Comparison of ENCODE assay signal across 8 cellular contexts in the genomic region with DNA sequence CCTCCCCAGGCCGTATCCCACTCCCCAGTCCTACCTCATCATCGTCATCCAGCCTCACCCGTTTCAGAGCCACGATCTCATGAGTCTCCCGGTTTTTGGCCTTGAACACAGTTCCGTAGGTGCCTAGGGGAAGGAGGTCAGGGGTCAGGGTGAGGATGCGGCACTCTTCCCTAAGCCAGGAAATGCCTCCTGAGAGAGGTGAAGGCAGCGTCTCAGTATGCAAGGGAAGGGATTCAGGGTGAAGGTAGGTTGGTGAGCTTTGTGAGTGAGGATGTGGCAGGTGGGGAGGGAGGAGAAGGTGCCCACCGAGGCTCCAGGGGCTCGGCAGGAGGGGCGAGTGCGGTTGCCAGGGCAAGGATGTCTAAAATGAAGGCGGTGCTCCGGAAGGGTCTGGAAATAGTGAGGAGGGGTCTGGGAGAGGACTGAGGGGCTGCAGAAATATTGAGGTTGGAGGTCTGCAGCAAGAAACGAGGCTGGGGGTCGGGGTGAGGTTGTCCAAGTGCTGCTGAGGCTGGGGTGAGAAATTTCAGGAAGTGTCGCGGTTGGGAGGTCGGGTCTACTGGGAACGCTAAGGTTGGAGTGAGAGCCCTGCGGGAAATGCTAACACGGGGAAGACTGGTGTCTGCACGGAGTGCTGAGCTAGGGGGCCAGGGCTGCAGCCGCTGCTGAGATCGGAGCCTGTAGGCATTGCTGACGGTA. TPM values are rescaled to one million over a fixed set of nuclear protein-coding genes. Genes with fewer than 3 reads are reported as not detected.
DNase-seq lines count a peak whose midpoint lies in the region; ATAC-seq and TF ChIP-seq lines count a peak whose summit lies in the region.

No MANE protein-coding gene starts in this region.

- no peaks in the 10 kb centered on the region for H3K9me3 ChIP-seq in ascending aorta
- no peaks in the 10 kb centered on the region for H3K9me3 ChIP-seq in uterus

- H3K4me1 ChIP-seq in ascending aorta (peaks cover 17 to 34% of the 10 kb centered on the region in 2 donors), uterus (peaks cover 0 to 28% of the 10 kb centered on the region in 2 donors)

- H3K36me3 Mint-ChIP-seq in Calu3 (ENCODE audit: insufficient read depth, unreplicated experiment): peaks cover 60% of the 10 kb centered on the region

- intact Hi-C loops in Calu3 (cut with micrococcal nuclease; ENCODE audit: unreplicated experiment): no loop called here
- intact Hi-C loops in ascending aorta (cut with DNase I): loop anchor here (2.0 kb wide), 1 partner anchor 18 kb away; no protein-coding TSS in a partner anchor
- intact Hi-C loops in lower leg skin (cut with DNase I; ENCODE audit: low total_unique reads): no loop called here
- intact Hi-C loops in uterus (cut with DNase I; ENCODE audit: low total_unique reads): no loop called here

- H3K27me3 ChIP-seq in ascending aorta (no peaks in the 10 kb centered on the region), uterus (no peaks in the 10 kb centered on the region)

- peaks cover 33% of the 10 kb centered on the region for H3K4me1 Mint-ChIP-seq in Calu3 (ENCODE audit: low read depth, unreplicated experiment)

- H3K36me3 ChIP-seq in ascending aorta (no peaks in the 10 kb centered on the region), uterus (no peaks in the 10 kb centered on the region)

- WGBS in lower leg skin, 2 donors: 10 to 12% methylated on average over 26 of the region's 26 CpGs

- H3K9me3 Mint-ChIP-seq in Calu3 (ENCODE audit: low read depth, unreplicated experiment): no peaks in the 10 kb centered on the region

- TF ChIP-seq POLR2A in lower leg skin (IDR thresholded peaks at IDR 0.05): no peak
- TF ChIP-seq POLR2A in uterus (IDR thresholded peaks at IDR 0.05): no peak

- no TSS peak for BruUV-seq in Calu3 (replicated peaks; lab: Mats Ljungman, UMichigan)

- H3K27ac ChIP-seq in ascending aorta (no peak overlapping the region), uterus (peak overlapping the region in 1 of 2 donors; percentile 99)

- TF ChIP-seq CTCF in Calu3 (IDR thresholded peaks at IDR 0.05; ENCODE audit: unreplicated experiment) (no peak), ascending aorta (IDR thresholded peaks at IDR 0.05) (no peak), lower leg skin (IDR thresholded peaks at IDR 0.05) (no peak), uterus (IDR thresholded peaks at IDR 0.05) (no peak)

- H3K27ac Mint-ChIP-seq in Calu3 (ENCODE audit: unreplicated experiment): peak overlapping the region; percentile 67

- ATAC-seq in GM21423 (IDR thresholded peaks at IDR 0.05; ENCODE audit: unreplicated experiment): peak; percentile 5
- peak; percentile 2 for ATAC-seq in HG03571 (IDR thresholded peaks at IDR 0.05; ENCODE audit: unreplicated experiment)

- DNase-seq in Calu3 (no peak), ascending aorta (ENCODE audit: low spot score in 2 of 2) (no peak), lower leg skin (ENCODE audit: low spot score in 2 of 2) (no peak), uterus (peak in 1 of 2 donors; percentile 39), retina (no peak), middle frontal gyrus (ENCODE audit: extremely low spot score, low spot score) (no peak)

- H3K4me3 Mint-ChIP-seq in Calu3 (ENCODE audit: low read depth, unreplicated experiment): peak overlapping the region; percentile 94

- CTCF ChIA-PET in Calu3 (lab: Charles Lee): interaction anchor here (2.0 kb wide), 1 partner anchor 29 kb away, joined by 13 read pairs; a partner anchor contains a TSS

- peak overlapping the region; percentile 52 to 92 for H3K4me3 ChIP-seq in ascending aorta
- H3K4me3 ChIP-seq in lower leg skin (ENCODE audit: low read depth, poor library complexity, severe bottlenecking): peak overlapping the region; percentile 37
- H3K4me3 ChIP-seq in uterus: peak overlapping the region; percentile 58 to 82

- H3K27me3 Mint-ChIP-seq in Calu3 (ENCODE audit: unreplicated experiment): no peaks in the 10 kb centered on the region

RNA-seq across cellular contexts. Expression of a gene that starts 0.5 kb away (rescaled TPM):
- total RNA-seq in Calu3 (2022) (23.5 and 24.6 TPM in 2 replicates), ascending aorta (15.8 TPM), lower leg skin (10 to 100 TPM in 1 of 4 donors, 1 to 10 TPM in 3; 3.9 to 13.7 (median 7.2) TPM), uterus (1 to 10 TPM in 3 of 4 donors, under 1 TPM in 1; 0.51 to 9.3 (median 2.7) TPM)

RNA-seq across cellular contexts. Expression of a gene that starts 2.2 kb away (rescaled TPM):
- total RNA-seq in Calu3 (2022) (194 and 209 TPM in 2 replicates), ascending aorta (390 TPM), lower leg skin (10 to 100 TPM; 56.3 to 83.5 (median 67.7) TPM), uterus (100 to 1,000 TPM in 2 of 4 donors, 10 to 100 TPM in 2; 37.4 to 177 (median 88.6) TPM)

RNA-seq across cellular contexts. Expression of a gene that starts 8.9 kb away (rescaled TPM):
- total RNA-seq in Calu3 (2022): 11.7 and 13.6 TPM in 2 replicates
- total RNA-seq in ascending aorta: not detected
- 1 to 10 TPM; 2.3 to 2.9 (median 2.5) TPM for total RNA-seq in lower leg skin
- total RNA-seq in uterus: 10 to 100 TPM in 1 of 4 donors, 1 to 10 TPM in 2, not detected in 1; 1.0 to 16.8 (median 1.3) TPM

RNA-seq across cellular contexts. Expression of a gene that starts 23.4 kb away (rescaled TPM):
- total RNA-seq in Calu3 (2022) (113 and 121 TPM in 2 replicates), ascending aorta (121 TPM), lower leg skin (10 to 100 TPM; 47.4 to 80.7 (median 69.0) TPM), uterus (10 to 100 TPM; 37.1 to 84.9 (median 52.4) TPM)

RNA-seq across cellular contexts. Expression of a gene that starts 26.1 kb away (rescaled TPM):
- total RNA-seq in Calu3 (2022) (49.9 and 51.2 TPM in 2 replicates), ascending aorta (143 TPM), lower leg skin (10 to 100 TPM; 58.5 to 61.7 (median 60.4) TPM), uterus (10 to 100 TPM in 2 of 4 donors, 1 to 10 TPM in 2; 2.9 to 32.8 (median 8.6) TPM)
